8 cellular contexts compared by ENCODE assay signal in the genomic region with DNA sequence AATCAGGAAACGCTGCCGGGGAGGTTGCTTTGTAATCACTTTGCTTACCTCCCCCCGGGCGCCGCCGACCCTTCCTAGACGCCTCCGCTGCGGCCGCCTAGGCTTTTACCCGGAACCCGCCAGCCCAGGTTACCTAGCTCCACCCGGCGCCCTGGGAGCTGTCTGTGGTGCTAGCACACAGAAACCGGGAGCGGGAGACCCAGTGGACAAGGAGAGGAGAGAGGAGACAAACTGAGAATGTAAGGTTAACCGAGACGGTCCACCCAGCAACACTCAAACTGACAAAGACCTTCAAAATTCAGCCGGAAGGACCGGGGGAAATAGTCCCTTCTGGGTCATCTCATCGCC. TPM values are rescaled to one million over a fixed set of nuclear protein-coding genes. Genes with fewer than 3 reads are reported as not detected.
DNase-seq lines count a peak whose midpoint lies in the region; TF ChIP-seq lines count a peak whose summit lies in the region.

No MANE protein-coding gene starts in this region.

- intact Hi-C loops in breast epithelium (cut with DNase I; ENCODE audit: low total_unique reads), result no loop called here

- no peak overlapping the region for H3K4ac ChIP-seq in mesenchymal stem cell (ENCODE audit: low read depth in 1 of 2, low read length in 2 of 2)

- H3K14ac ChIP-seq in mesenchymal stem cell (ENCODE audit: low read length in 2 of 2), result no peak overlapping the region

- TF ChIP-seq POLR2A in breast epithelium (IDR thresholded peaks at IDR 0.05), result no peak

- no peak overlapping the region for H2BK12ac ChIP-seq in mesenchymal stem cell (ENCODE audit: low read length in 2 of 2)

- no peak overlapping the region for H2AK5ac ChIP-seq in mesenchymal stem cell (ENCODE audit: low read length, severe bottlenecking)

- H4K8ac ChIP-seq in mesenchymal stem cell (ENCODE audit: low read length), result no peak overlapping the region

- H3K79me1 ChIP-seq in mesenchymal stem cell (replicated peaks; ENCODE audit: low read length, poor library complexity, severe bottlenecking), result no peaks in the 10 kb centered on the region

- no peak overlapping the region for H3K9ac ChIP-seq in mesenchymal stem cell (ENCODE audit: low read length)

- peaks cover 0 to 91% of the 10 kb centered on the region in 2 donors for H3K27me3 ChIP-seq in breast epithelium
- H3K27me3 ChIP-seq in mesenchymal stem cell (ENCODE audit: control insufficient read depth in 1 of 2, insufficient read depth in 1 of 2, low read length in 2 of 2), result peaks cover 81 to 90% of the 10 kb centered on the region in 2 experiments

- no peak overlapping the region for H2BK120ac ChIP-seq in mesenchymal stem cell (ENCODE audit: low read depth, low read length)

- H3K4me1 ChIP-seq in breast epithelium (peaks cover 0 to 11% of the 10 kb centered on the region in 2 donors), mesenchymal stem cell (ENCODE audit: control insufficient read depth, insufficient read depth, low read depth, low read length) (peaks cover 13% of the 10 kb centered on the region)

- H3K36me3 ChIP-seq in breast epithelium, result no peaks in the 10 kb centered on the region
- peaks cover 0 to 4% of the 10 kb centered on the region in 2 experiments for H3K36me3 ChIP-seq in mesenchymal stem cell (ENCODE audit: control insufficient read depth in 1 of 2, insufficient read depth in 2 of 2, low read depth in 1 of 2, low read length in 2 of 2)

- H3K9me3 ChIP-seq in breast epithelium (no peaks in the 10 kb centered on the region), mesenchymal stem cell (ENCODE audit: control insufficient read depth, low read length) (no peaks in the 10 kb centered on the region)

- no peak overlapping the region for H2BK5ac ChIP-seq in mesenchymal stem cell (ENCODE audit: low read depth, low read length, poor library complexity, severe bottlenecking)

- no peak overlapping the region for H2BK15ac ChIP-seq in mesenchymal stem cell (ENCODE audit: low read depth, poor library complexity, severe bottlenecking)

- peak overlapping the region; percentile 30 for H3K4me2 ChIP-seq in mesenchymal stem cell (ENCODE audit: low read length, poor library complexity, severe bottlenecking)

- no peak overlapping the region for H2AFZ ChIP-seq in mesenchymal stem cell (ENCODE audit: low read depth, low read length)

- WGBS in mesenchymal stem cell, result 1% methylated on average over 15 of the region's 21 CpGs

- H3K4me3 ChIP-seq in breast epithelium (peak overlapping the region; percentile 17 to 63 (median 42)), mesenchymal stem cell (ENCODE audit: insufficient read depth in 1 of 2, low read depth in 1 of 2, low read length in 2 of 2) (peak overlapping the region in 1 of 2 experiments; percentile 65)

- no peak overlapping the region for H3K18ac ChIP-seq in mesenchymal stem cell (ENCODE audit: low read depth in 1 of 2, low read length in 2 of 2)

- H4K91ac ChIP-seq in mesenchymal stem cell (ENCODE audit: low read length), result no peak overlapping the region

- no peak overlapping the region for H3K23ac ChIP-seq in mesenchymal stem cell (ENCODE audit: low read length in 2 of 2)

- peak; percentile 60 for DNase-seq in AG08395 (ENCODE audit: low spot score)
- peak; percentile 88 for DNase-seq in HuH-7.5 (ENCODE audit: low spot score)
- peak in 1 of 2 donors; percentile 69 for DNase-seq in breast epithelium (ENCODE audit: low spot score in 2 of 2)
- DNase-seq in mesenchymal stem cell, result peak; percentile 24
- no peak for DNase-seq in NCI-H2029 (lab: John Stamatoyannopoulos, UW)
- no peak for DNase-seq in HCEC 1CT
- DNase-seq in A172 (ENCODE audit: low spot score), result no peak
- no peak for DNase-seq in NCI-H2196 (lab: John Stamatoyannopoulos, UW; ENCODE audit: unreplicated experiment)

- no peak for TF ChIP-seq CTCF in breast epithelium (IDR thresholded peaks at IDR 0.05)

- H3K27ac ChIP-seq in breast epithelium (no peak overlapping the region), mesenchymal stem cell (ENCODE audit: low read length, poor library complexity, severe bottlenecking) (no peak overlapping the region)

RNA-seq across cellular contexts. Expression of gene BARHL2, which starts 9.8 kb away (rescaled TPM):
- not detected for total RNA-seq in breast epithelium
- not detected for polyA plus RNA-seq in mesenchymal stem cell (2013, experiment 1 of 2)
- not detected for polyA plus RNA-seq in mesenchymal stem cell (2013, experiment 2 of 2)
- total RNA-seq in A172 (2014; rRNA removed; shearing (Covaris generic)), result not detected in 2 replicates

Comparison
In these comparisons a context has a peak if more than half of its experiments do, and no peak if none do; other contexts are left out.
1. DNase-seq: peak in AG08395 (single experiment), HuH-7.5 (single experiment) and mesenchymal stem cell (single experiment); none in NCI-H2029 (single experiment), HCEC 1CT (single experiment), A172 (single experiment) and NCI-H2196 (single experiment).